Comparison of ENCODE assay signal across 18 cellular contexts in genomic region chr14:77556946-77557345, GRCh38. TPM values are rescaled to one million over a fixed set of nuclear protein-coding genes. Genes with fewer than 3 reads are reported as not detected.
DNase-seq lines count a peak whose midpoint lies in the region; ATAC-seq and TF ChIP-seq lines count a peak whose summit lies in the region.
"Had no signal": no experiment of that assay in that cellular context is flagged by ENCODE, and none has a peak within 500 bp of the region (broad histone marks: within the 10 kb centered on the region; RNA-seq: fewer than 3 reads in every experiment).

No MANE protein-coding gene starts in this region.

- no peak for TF ChIP-seq CTCF in WTC11 (IDR thresholded peaks at IDR 0.05)

- intact Hi-C loops in activated T-helper 2 cell treated with anti-CD3 and anti-CD28 coated beads, Interferon-gamma antibody, Interleukin-2, Interleukin-4, amounts not matched to agents 10 μg/mL and 5 μg/mL and 100 μg/mL, durations not matched to agents 14 hours and 24 hours and 36 hours (cut with micrococcal nuclease) = loop anchor here (10.0 kb wide), 1 partner anchor 252 kb away; no protein-coding TSS in a partner anchor

- peak overlapping the region; percentile 81 for H3K27ac Mint-ChIP-seq in activated T-helper 2 cell treated with anti-CD3 and anti-CD28 coated beads, Interferon-gamma antibody, Interleukin-2, Interleukin-4, amounts not matched to agents 10 μg/mL and 5 μg/mL and 100 μg/mL, durations not matched to agents 14 hours and 24 hours and 36 hours
- peak overlapping the region; percentile 75 to 84 for H3K27ac Mint-ChIP-seq in natural killer cell treated with Interleukin-12 subunit alpha and Interleukin-12 subunit beta and Interleukin-15 and Interleukin-18, amount 100 ng/mL, for 72 hours
- no peak overlapping the region for H3K27ac Mint-ChIP-seq in WTC11

- no peaks in the 10 kb centered on the region for H3K27me3 Mint-ChIP-seq in activated T-helper 2 cell treated with anti-CD3 and anti-CD28 coated beads, Interferon-gamma antibody, Interleukin-2, Interleukin-4, amounts not matched to agents 10 μg/mL and 5 μg/mL and 100 μg/mL, durations not matched to agents 14 hours and 24 hours and 36 hours (ENCODE audit: low read depth)
- H3K27me3 Mint-ChIP-seq in natural killer cell treated with Interleukin-12 subunit alpha and Interleukin-12 subunit beta and Interleukin-15 and Interleukin-18, amount 100 ng/mL, for 72 hours = no peaks in the 10 kb centered on the region
- no peaks in the 10 kb centered on the region for H3K27me3 Mint-ChIP-seq in WTC11 (ENCODE audit: low read depth)
- H3K27me3 Mint-ChIP-seq: central memory CD8-positive, alpha-beta T cell had no signal

- DNase-seq in SIG-M5 treated with dmso at 0.1 percent for 504 hours (lab: John Stamatoyannopoulos, UW; ENCODE audit: unreplicated experiment) = peak; percentile 55
- DNase-seq in SIG-M5 (lab: John Stamatoyannopoulos, UW) = no peak
- DNase-seq in KBM-7 = peak; percentile 88
- DNase-seq in activated T-helper 2 cell treated with anti-CD3 and anti-CD28 coated beads, Interferon-gamma antibody, Interleukin-2, Interleukin-4, amounts not matched to agents 10 μg/mL and 5 μg/mL and 100 μg/mL, durations not matched to agents 14 hours and 24 hours and 36 hours (ENCODE audit: low spot score) = no peak
- DNase-seq in natural killer cell treated with Interleukin-12 subunit alpha and Interleukin-12 subunit beta and Interleukin-15 and Interleukin-18, amount 100 ng/mL, for 72 hours (ENCODE audit: low spot score) = no peak
- DNase-seq in WTC11 (ENCODE audit: low spot score) = no peak
- no peak for DNase-seq in effector CD4-positive, alpha-beta T cell
- DNase-seq: activated T-cell treated with anti-CD3 and anti-CD28 coated beads, Interleukin-2, amount 50 U/mL, for 48 hours; adrenal gland; mesenchymal stem cell; NCI-H2029; NCI-H446 treated with DMSO at 0.1 percent for 48 hours; SHP77; stimulated activated CD4-positive, alpha-beta T cell treated with anti-CD3 and anti-CD28 coated beads, Interleukin-15, amount 100 ng/mL, for 24 hours; T1000; upper lobe of left lung had no signal

- peak overlapping the region; percentile 22 for H3K4me3 Mint-ChIP-seq in activated T-helper 2 cell treated with anti-CD3 and anti-CD28 coated beads, Interferon-gamma antibody, Interleukin-2, Interleukin-4, amounts not matched to agents 10 μg/mL and 5 μg/mL and 100 μg/mL, durations not matched to agents 14 hours and 24 hours and 36 hours (ENCODE audit: low read depth)
- peak overlapping the region; percentile 73 for H3K4me3 Mint-ChIP-seq in natural killer cell treated with Interleukin-12 subunit alpha and Interleukin-12 subunit beta and Interleukin-15 and Interleukin-18, amount 100 ng/mL, for 72 hours
- H3K4me3 Mint-ChIP-seq in WTC11 = no peak overlapping the region
- H3K4me3 Mint-ChIP-seq: central memory CD8-positive, alpha-beta T cell had no signal

- no peaks in the 10 kb centered on the region for H3K9me3 Mint-ChIP-seq in activated T-helper 2 cell treated with anti-CD3 and anti-CD28 coated beads, Interferon-gamma antibody, Interleukin-2, Interleukin-4, amounts not matched to agents 10 μg/mL and 5 μg/mL and 100 μg/mL, durations not matched to agents 14 hours and 24 hours and 36 hours
- no peaks in the 10 kb centered on the region for H3K9me3 Mint-ChIP-seq in natural killer cell treated with Interleukin-12 subunit alpha and Interleukin-12 subunit beta and Interleukin-15 and Interleukin-18, amount 100 ng/mL, for 72 hours
- H3K9me3 Mint-ChIP-seq in WTC11 = no peaks in the 10 kb centered on the region
- H3K9me3 Mint-ChIP-seq: central memory CD8-positive, alpha-beta T cell had no signal

- in situ Hi-C loops in KBM-7 (cut with MboI; ENCODE audit: low pct_unique_long_range_greater_than_20kb, low sequenced_read_pairs) = no loop called here

- CTCF ChIA-PET in WTC11 (lab: Charles Lee) = no interaction called here

- H3K36me3 Mint-ChIP-seq in activated T-helper 2 cell treated with anti-CD3 and anti-CD28 coated beads, Interferon-gamma antibody, Interleukin-2, Interleukin-4, amounts not matched to agents 10 μg/mL and 5 μg/mL and 100 μg/mL, durations not matched to agents 14 hours and 24 hours and 36 hours (ENCODE audit: low read depth) = peaks cover 60% of the 10 kb centered on the region
- H3K36me3 Mint-ChIP-seq in natural killer cell treated with Interleukin-12 subunit alpha and Interleukin-12 subunit beta and Interleukin-15 and Interleukin-18, amount 100 ng/mL, for 72 hours = peaks cover 4% of the 10 kb centered on the region
- peaks cover 45% of the 10 kb centered on the region for H3K36me3 Mint-ChIP-seq in WTC11

- peaks cover 16% of the 10 kb centered on the region for H3K4me1 Mint-ChIP-seq in activated T-helper 2 cell treated with anti-CD3 and anti-CD28 coated beads, Interferon-gamma antibody, Interleukin-2, Interleukin-4, amounts not matched to agents 10 μg/mL and 5 μg/mL and 100 μg/mL, durations not matched to agents 14 hours and 24 hours and 36 hours (ENCODE audit: low read depth)
- H3K4me1 Mint-ChIP-seq in natural killer cell treated with Interleukin-12 subunit alpha and Interleukin-12 subunit beta and Interleukin-15 and Interleukin-18, amount 100 ng/mL, for 72 hours (ENCODE audit: low read depth in 2 of 2) = peaks cover 24 to 26% of the 10 kb centered on the region in 2 donors
- no peaks in the 10 kb centered on the region for H3K4me1 Mint-ChIP-seq in WTC11

- POLR2A ChIA-PET in WTC11 (lab: Charles Lee) = no interaction called here

- peak in 1 of 2 donors; percentile 64 for ATAC-seq in natural killer cell treated with Interleukin-12 subunit alpha and Interleukin-12 subunit beta and Interleukin-15 and Interleukin-18, amount 100 ng/mL, for 72 hours
- no peak for ATAC-seq in HG02588 (IDR thresholded peaks at IDR 0.05; ENCODE audit: unreplicated experiment)
- no peak for ATAC-seq in WTC11

TF ChIP-seq in WTC11, 78 proteins besides CTCF, POLR2A, EP300 and RAD21:
- TF ChIP-seq SMAD4 (CRISPR knock-in tag; IDR thresholded peaks at IDR 0.05) = no peak
- no peak for TF ChIP-seq ZNF317 (CRISPR knock-in tag; IDR thresholded peaks at IDR 0.05; ENCODE audit: borderline replicate concordance, low read depth)
- no peak for TF ChIP-seq E2F4 (CRISPR knock-in tag; IDR thresholded peaks at IDR 0.05; ENCODE audit: borderline replicate concordance, low read depth)
- TF ChIP-seq ZMAT4 (CRISPR knock-in tag; IDR thresholded peaks at IDR 0.05) = no peak
- no peak for TF ChIP-seq ATF1 (CRISPR knock-in tag; IDR thresholded peaks at IDR 0.05)
- no peak for TF ChIP-seq CREM (CRISPR knock-in tag; IDR thresholded peaks at IDR 0.05)
- TF ChIP-seq ATF2 (CRISPR knock-in tag; IDR thresholded peaks at IDR 0.05; ENCODE audit: borderline replicate concordance, low read depth) = no peak
- no peak for TF ChIP-seq MLX (CRISPR knock-in tag; IDR thresholded peaks at IDR 0.05)
TF ChIP-seq in WTC11: peak in this region for 0.

RNA-seq across cellular contexts. Expression of gene ISM2, which starts 58.3 kb away (rescaled TPM):
- 0.11 TPM in 1 of 2 replicates, not detected in the other for total RNA-seq in activated T-helper 2 cell treated with anti-CD3 and anti-CD28 coated beads, Interferon-gamma antibody, Interleukin-2, Interleukin-4, amounts not matched to agents 10 μg/mL and 5 μg/mL and 100 μg/mL, durations not matched to agents 14 hours and 24 hours and 36 hours
- total RNA-seq in natural killer cell treated with Interleukin-12 subunit alpha and Interleukin-12 subunit beta and Interleukin-15 and Interleukin-18, amount 100 ng/mL, for 72 hours = under 1 TPM; 0.14 to 0.36 TPM
- total RNA-seq in WTC11 (2021) = 0.80 to 1.4 TPM (median 1.3 TPM) in 3 replicates
- total RNA-seq: upper lobe of left lung had no signal

RNA-seq across cellular contexts. Expression of gene SPTLC2, which starts 59.5 kb away (rescaled TPM):
- total RNA-seq in activated T-helper 2 cell treated with anti-CD3 and anti-CD28 coated beads, Interferon-gamma antibody, Interleukin-2, Interleukin-4, amounts not matched to agents 10 μg/mL and 5 μg/mL and 100 μg/mL, durations not matched to agents 14 hours and 24 hours and 36 hours = 26.6 and 29.6 TPM in 2 replicates
- total RNA-seq in natural killer cell treated with Interleukin-12 subunit alpha and Interleukin-12 subunit beta and Interleukin-15 and Interleukin-18, amount 100 ng/mL, for 72 hours = 10 to 100 TPM; 44.0 to 65.7 TPM
- 38.2 to 40.1 TPM (median 39.6 TPM) in 3 replicates for total RNA-seq in WTC11 (2021)

Comparison
In these comparisons a context has a peak if more than half of its experiments do, and no peak if none do; other contexts are left out.
1. DNase-seq: peak in SIG-M5 treated with dmso at 0.1 percent for 504 hours (single experiment) and KBM-7 (single experiment); none in SIG-M5 (single experiment), activated T-helper 2 cell treated with anti-CD3 and anti-CD28 coated beads, Interferon-gamma antibody, Interleukin-2, Interleukin-4, amounts not matched to agents 10 μg/mL and 5 μg/mL and 100 μg/mL, durations not matched to agents 14 hours and 24 hours and 36 hours (single experiment), natural killer cell treated with Interleukin-12 subunit alpha and Interleukin-12 subunit beta and Interleukin-15 and Interleukin-18, amount 100 ng/mL, for 72 hours (single experiment), WTC11 (single experiment) and effector CD4-positive, alpha-beta T cell (single experiment).